10 cellular contexts compared by ENCODE assay signal in the genomic region with DNA sequence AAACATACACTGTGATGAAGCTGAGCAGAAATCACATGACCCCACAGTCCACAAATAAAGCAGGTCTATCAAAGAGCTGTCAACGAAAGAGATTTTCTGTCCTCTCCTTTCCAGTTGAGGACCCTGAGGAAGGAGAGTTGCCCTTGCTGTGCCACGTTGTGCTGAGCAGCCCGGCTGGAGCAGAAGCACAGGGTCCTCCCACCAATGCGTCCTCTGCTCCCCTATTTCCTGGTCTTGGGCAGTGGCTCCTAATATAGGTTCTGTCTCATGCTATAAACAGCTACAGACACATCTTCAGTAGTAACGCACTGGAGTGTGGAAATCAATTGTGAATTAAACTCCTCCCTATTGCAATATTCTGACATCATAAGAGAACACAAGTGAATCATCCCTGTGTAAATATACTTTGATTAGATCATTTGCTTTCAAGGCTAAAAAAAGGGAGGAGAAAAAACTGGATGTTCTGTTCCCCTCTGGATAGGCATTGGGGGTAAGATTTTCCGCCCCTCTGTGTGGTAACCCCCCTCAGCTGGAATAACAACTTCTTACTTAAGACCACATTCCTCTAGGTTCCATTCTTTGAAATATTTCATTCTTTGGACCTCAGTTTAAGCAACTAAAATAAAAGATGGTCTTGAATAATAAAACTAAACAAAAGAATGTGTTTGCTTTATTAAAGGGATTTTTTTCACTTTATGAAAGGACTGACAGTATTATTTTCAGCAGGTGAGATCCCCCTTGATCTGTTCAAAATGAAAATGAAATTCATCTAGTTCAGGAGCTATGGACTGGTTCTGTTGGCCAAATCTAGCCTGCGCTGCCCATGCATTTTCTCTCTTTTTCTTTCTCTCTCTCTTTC. TPM values are rescaled to one million over a fixed set of nuclear protein-coding genes. Genes with fewer than 3 reads are reported as not detected.
DNase-seq lines count a peak whose midpoint lies in the region; ATAC-seq, FAIRE-seq and TF ChIP-seq lines count a peak whose summit lies in the region.
"Had no signal": no experiment of that assay in that cellular context is flagged by ENCODE, and none has a peak within 500 bp of the region (broad histone marks: within the 10 kb centered on the region; RNA-seq: fewer than 3 reads in every experiment).

No MANE protein-coding gene starts in this region.

- no peak for TF ChIP-seq POLR2A in GM12891 (IDR thresholded peaks at IDR 0.05; ENCODE audit: low read depth, low read length)

- H3K9me3 Mint-ChIP-seq in activated CD8-positive, alpha-beta T cell treated with anti-CD3 and anti-CD28 coated beads for 36 hours: no peaks in the 10 kb centered on the region

- H3K4me1 Mint-ChIP-seq in activated CD8-positive, alpha-beta T cell treated with anti-CD3 and anti-CD28 coated beads for 36 hours (ENCODE audit: low read depth): no peaks in the 10 kb centered on the region

- intact Hi-C loops in PC-3 (cut with micrococcal nuclease): loop anchor here (2.0 to 5.0 kb wide), 2 partner anchors 28 to 56 kb away; no protein-coding TSS in a partner anchor
- intact Hi-C loops in psoas muscle (cut with DNase I): loop anchor here in 1 of 2 donors (5.0 to 10.0 kb wide), 2 partner anchors 61 to 526 kb away; no protein-coding TSS in a partner anchor
- intact Hi-C loops in activated CD8-positive, alpha-beta T cell treated with anti-CD3 and anti-CD28 coated beads for 36 hours (cut with micrococcal nuclease): no loop called here

- ATAC-seq in PC-3: peak; percentile 90
- peak; percentile 88 to 92 (median 89) for ATAC-seq in psoas muscle
- no peak for ATAC-seq in activated CD8-positive, alpha-beta T cell treated with anti-CD3 and anti-CD28 coated beads for 36 hours
- ATAC-seq in GM21515 (IDR thresholded peaks at IDR 0.05; ENCODE audit: unreplicated experiment): no peak

- DNase-seq in DMS53 treated with DMSO at 0.1 percent for 48 hours (lab: John Stamatoyannopoulos, UW; ENCODE audit: unreplicated experiment) (peak; percentile 83), PC-3 (peak; percentile 87), fibroblast of lung (ENCODE audit: low read depth in 2 of 2) (peak; percentile 79 to 99), psoas muscle (no peak), GM12891 (ENCODE audit: insufficient read length, low spot score) (no peak), DMS 273 (lab: John Stamatoyannopoulos, UW; ENCODE audit: unreplicated experiment) (no peak)
- no peak for DNase-seq in activated CD8-positive, alpha-beta T cell treated with anti-CD3 and anti-CD28 coated beads for 36 hours

- H3K79me2 ChIP-seq in PC-3 (ENCODE audit: low read length) (no peaks in the 10 kb centered on the region), fibroblast of lung (ENCODE audit: control insufficient read depth, insufficient read depth, low read length) (no peaks in the 10 kb centered on the region)
- H3K79me2 ChIP-seq: parathyroid adenoma had no signal

- H3K27ac ChIP-seq in PC-3 (ENCODE audit: low read length) (peak overlapping the region; percentile 83), fibroblast of lung (ENCODE audit: insufficient read depth, low read length) (no peak overlapping the region), psoas muscle (peak overlapping the region; percentile 6)
- H3K27ac ChIP-seq: KMS-11, parathyroid adenoma had no signal

- 61 to 68% (median 64%) methylated on average over 7 of the region's 7 CpGs for WGBS in psoas muscle, 3 donors

- CTCF ChIA-PET in PC-3 (lab: Charles Lee): interaction anchor here (0.6 to 2.9 kb wide), 5 partner anchors 17 to 212 kb away, joined by 3 to 18 read pairs (median 4); a partner anchor contains a TSS
- CTCF ChIA-PET in activated CD8-positive, alpha-beta T cell treated with anti-CD3 and anti-CD28 coated beads for 36 hours (lab: Charles Lee): interaction anchor here (0.6 to 7.8 kb wide), 5 partner anchors 22 to 211 kb away, joined by 3 to 113 read pairs (median 9); a partner anchor contains a TSS

- H2AFZ ChIP-seq in PC-3 (ENCODE audit: low read length): peak overlapping the region; percentile 35
- peak overlapping the region; percentile 4 for H2AFZ ChIP-seq in fibroblast of lung (ENCODE audit: low read length)
- H2AFZ ChIP-seq: parathyroid adenoma had no signal

- no peaks in the 10 kb centered on the region for H3K9me2 ChIP-seq in PC-3 (replicated peaks; ENCODE audit: low read length)

- H3K27me3 ChIP-seq in PC-3 (ENCODE audit: low read length): no peaks in the 10 kb centered on the region
- no peaks in the 10 kb centered on the region for H3K27me3 ChIP-seq in fibroblast of lung (ENCODE audit: control insufficient read depth, insufficient read depth, low read length)
- H3K27me3 ChIP-seq in psoas muscle (ENCODE audit: insufficient read depth in 3 of 3, low read length in 2 of 3): no peaks in the 10 kb centered on the region

- FAIRE-seq in GM12891 (lab: Jason Lieb, UNC): no peak

- H3K9me3 ChIP-seq in PC-3 (ENCODE audit: low read length): no peaks in the 10 kb centered on the region
- H3K9me3 ChIP-seq in fibroblast of lung (ENCODE audit: control insufficient read depth, insufficient read depth, low read depth, low read length): no peaks in the 10 kb centered on the region
- no peaks in the 10 kb centered on the region for H3K9me3 ChIP-seq in psoas muscle

- H3K4me3 ChIP-seq in PC-3 (ENCODE audit: low read length) (peak overlapping the region; percentile 57), fibroblast of lung (replicated peaks in 1 of 4; ENCODE audit: control extremely low read depth in 1 of 4, insufficient read depth in 1 of 4, low read depth in 3 of 4, low read length in 4 of 4) (peak overlapping the region in 1 of 4 experiments; percentile 7), psoas muscle (no peak overlapping the region)

- peaks cover 23% of the 10 kb centered on the region for H3K4me1 ChIP-seq in PC-3 (ENCODE audit: insufficient read depth, low read length)
- peaks cover 4% of the 10 kb centered on the region for H3K4me1 ChIP-seq in fibroblast of lung (ENCODE audit: control insufficient read depth, extremely low read depth, insufficient read depth, low read length)
- H3K4me1 ChIP-seq in psoas muscle: peaks cover 11% of the 10 kb centered on the region
- H3K4me1 ChIP-seq: parathyroid adenoma had no signal

- TF ChIP-seq CTCF in PC-3 (conservative IDR thresholded peaks at IDR 0.05; ENCODE audit: low read depth, low read length) (no peak), fibroblast of lung (conservative IDR thresholded peaks at IDR 0.05 in 1 of 2, IDR thresholded peaks at IDR 0.05 in 1 of 2; ENCODE audit: low read depth in 1 of 2, low read length in 2 of 2) (no peak), psoas muscle (IDR thresholded peaks at IDR 0.05) (no peak)
- TF ChIP-seq CTCF in activated CD8-positive, alpha-beta T cell treated with anti-CD3 and anti-CD28 coated beads for 36 hours (IDR thresholded peaks at IDR 0.05): no peak

- H3K27ac Mint-ChIP-seq in activated CD8-positive, alpha-beta T cell treated with anti-CD3 and anti-CD28 coated beads for 36 hours: no peak overlapping the region

- POLR2A ChIA-PET in PC-3 (lab: Charles Lee; ENCODE audit: unreplicated experiment): interaction anchor here (0.5 to 1.0 kb wide), 4 partner anchors 8 to 691 kb away, joined by 3 read pairs; a partner anchor contains a TSS
- POLR2A ChIA-PET in activated CD8-positive, alpha-beta T cell treated with anti-CD3 and anti-CD28 coated beads for 36 hours (lab: Charles Lee): interaction anchor here (2.3 kb wide), 1 partner anchor 8 kb away, joined by 8 read pairs; a partner anchor contains a TSS

- H4K20me1 ChIP-seq in PC-3 (ENCODE audit: low read length): no peaks in the 10 kb centered on the region
- no peaks in the 10 kb centered on the region for H4K20me1 ChIP-seq in fibroblast of lung (ENCODE audit: control insufficient read depth, extremely low read depth, insufficient read depth, low read length)

- no peak overlapping the region for H3K4me3 Mint-ChIP-seq in activated CD8-positive, alpha-beta T cell treated with anti-CD3 and anti-CD28 coated beads for 36 hours

- H3K27me3 Mint-ChIP-seq in activated CD8-positive, alpha-beta T cell treated with anti-CD3 and anti-CD28 coated beads for 36 hours: peaks cover 11% of the 10 kb centered on the region

- H3K36me3 ChIP-seq in PC-3 (ENCODE audit: low read depth, low read length) (no peaks in the 10 kb centered on the region), fibroblast of lung (ENCODE audit: control insufficient read depth, insufficient read depth, low read length) (no peaks in the 10 kb centered on the region), psoas muscle (ENCODE audit: insufficient read depth in 1 of 2, low read depth in 1 of 2) (no peaks in the 10 kb centered on the region)

- no peaks in the 10 kb centered on the region for H3F3A ChIP-seq in PC-3 (ENCODE audit: low read length, unreplicated experiment)

- H3K4me2 ChIP-seq in PC-3 (ENCODE audit: low read length) (peak overlapping the region; percentile 82), fibroblast of lung (ENCODE audit: extremely low read depth, insufficient read depth, low read length) (no peak overlapping the region)
- H3K4me2 ChIP-seq: KMS-11 had no signal

- no peaks in the 10 kb centered on the region for H3K36me3 Mint-ChIP-seq in activated CD8-positive, alpha-beta T cell treated with anti-CD3 and anti-CD28 coated beads for 36 hours (ENCODE audit: low read depth)

- BruUV-seq in PC-3 (replicated peaks; lab: Mats Ljungman, UMichigan): TSS peak; percentile 26

- H3K9ac ChIP-seq in PC-3 (ENCODE audit: low read length) (peak overlapping the region; percentile 68), fibroblast of lung (ENCODE audit: insufficient read depth, low read length) (no peak overlapping the region)
- H3K9ac ChIP-seq: KMS-11, parathyroid adenoma had no signal

TF ChIP-seq in GM12891, 5 proteins besides CTCF, POLR2A, EP300 and RAD21:
- TF ChIP-seq TAF1 (IDR thresholded peaks at IDR 0.05; ENCODE audit: low read depth, low read length) (no peak), POLR2AphosphoS5 (IDR thresholded peaks at IDR 0.05; ENCODE audit: low read depth, low read length) (no peak), POU2F2 (IDR thresholded peaks at IDR 0.05; ENCODE audit: low read depth, low read length) (no peak), SPI1 (IDR thresholded peaks at IDR 0.05; ENCODE audit: low read depth, low read length) (no peak), PAX5 (IDR thresholded peaks at IDR 0.05; ENCODE audit: insufficient read depth, low read length, severe bottlenecking) (no peak)
TF ChIP-seq in GM12891: peak in this region for 0.

RNA-seq across cellular contexts. Expression of a gene that starts 8.3 kb away (rescaled TPM):
- 88.5 and 108 TPM in 2 replicates for total RNA-seq in PC-3 (2014; rRNA removed)
- 85.3 and 171 TPM in 2 replicates for total RNA-seq in fibroblast of lung
- polyA plus RNA-seq in fibroblast of lung: 107 and 113 TPM in 2 replicates
- polyA plus RNA-seq in fibroblast of lung (2012): 110 and 123 TPM in 2 replicates
- polyA minus RNA-seq in fibroblast of lung (ENCODE audit: low replicate concordance): 19.5 and 39.4 TPM in 2 replicates
- 100 to 1,000 TPM; 111 to 370 (median 154) TPM for total RNA-seq in psoas muscle
- 100 to 1,000 TPM; 120 to 669 (median 345) TPM for polyA plus RNA-seq in psoas muscle
- total RNA-seq in activated CD8-positive, alpha-beta T cell treated with anti-CD3 and anti-CD28 coated beads for 36 hours: 10 to 100 TPM; 14.2 to 15.4 TPM
- 12.7 TPM for polyA plus RNA-seq in GM12891 (2012; ENCODE audit: low read depth, missing spikeins)

Comparison
In these comparisons a context has a peak if more than half of its experiments do, and no peak if none do; other contexts are left out.
1. DNase-seq: peak in DMS53 treated with DMSO at 0.1 percent for 48 hours (single experiment), PC-3 (single experiment) and fibroblast of lung (2 of 2); none in psoas muscle (0 of 2), activated CD8-positive, alpha-beta T cell treated with anti-CD3 and anti-CD28 coated beads for 36 hours (single experiment), GM12891 (single experiment) and DMS 273 (single experiment).
2. ATAC-seq: peak in PC-3 (single experiment) and psoas muscle (4 of 4); none in activated CD8-positive, alpha-beta T cell treated with anti-CD3 and anti-CD28 coated beads for 36 hours (single experiment) and GM21515 (single experiment).